Comparison of ENCODE assay signal across 11 cellular contexts in the genomic region with DNA sequence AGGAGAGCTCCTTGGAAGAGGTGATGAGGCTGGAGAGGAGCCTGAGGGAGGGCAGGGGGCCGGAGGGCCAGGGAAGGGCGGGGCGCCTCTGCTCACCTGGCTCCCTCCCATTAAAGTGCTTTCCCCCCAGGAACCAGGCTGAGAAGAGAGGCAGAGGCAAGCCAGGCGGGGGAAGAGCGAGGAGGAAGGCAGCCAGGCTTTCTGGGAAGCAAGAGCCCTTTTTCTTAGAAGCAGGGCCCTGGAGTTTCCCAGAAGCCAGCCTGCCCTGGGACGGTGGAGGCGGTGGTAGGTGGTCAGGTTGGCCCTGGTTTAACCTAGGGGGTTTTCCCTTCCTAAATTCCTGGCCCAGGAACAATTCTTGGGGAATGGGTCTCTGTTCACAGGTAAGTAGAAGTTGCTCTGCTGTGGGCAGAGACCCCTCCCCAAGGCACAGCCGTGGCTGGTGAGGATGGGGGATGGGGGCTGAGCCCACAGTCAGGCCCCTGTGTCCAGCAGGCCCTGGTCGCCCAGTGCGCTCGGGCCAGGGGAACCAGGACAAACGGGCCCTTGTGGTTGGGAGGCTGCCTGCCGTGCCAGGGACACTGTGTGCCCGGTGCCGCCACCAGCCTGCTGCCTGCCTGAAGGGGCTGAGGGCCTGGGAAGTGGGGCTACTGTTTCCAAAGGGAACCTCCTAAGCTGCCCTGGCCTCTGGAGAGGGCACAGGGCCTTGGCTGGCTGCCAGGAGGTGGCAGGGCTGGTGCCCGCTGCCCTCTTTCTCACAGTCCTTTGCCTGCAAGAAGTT. TPM values are rescaled to one million over a fixed set of nuclear protein-coding genes. Genes with fewer than 3 reads are reported as not detected.
A peak's percentile ranks its signal among the peaks of the same experiment; 100 is the strongest.
DNase-seq lines count a peak whose midpoint lies in the region; ATAC-seq and TF ChIP-seq lines count a peak whose summit lies in the region.
"Had no signal": no experiment of that assay in that cellular context is flagged by ENCODE, and none has a peak within 500 bp of the region (broad histone marks: within the 10 kb centered on the region; RNA-seq: fewer than 3 reads in every experiment).

No MANE protein-coding gene starts in this region.

- WGBS in suprapubic skin: 62% methylated on average over 8 of the region's 16 CpGs

- TF ChIP-seq POLR2A in suprapubic skin (IDR thresholded peaks at IDR 0.05): no peak

- H3K9me3 ChIP-seq in suprapubic skin: no peaks in the 10 kb centered on the region

- no peaks in the 10 kb centered on the region for H3K36me3 Mint-ChIP-seq in activated CD8-positive, alpha-beta memory T cell treated with anti-CD3 and anti-CD28 coated beads, Interleukin-2, amount 10 ng/mL, durations not matched to agents 7 days and 5 days

- no peak for TF ChIP-seq EP300 in suprapubic skin (IDR thresholded peaks at IDR 0.05)

- H3K4me1 ChIP-seq in suprapubic skin: peaks cover 98% of the 10 kb centered on the region

- TF ChIP-seq CTCF in suprapubic skin (IDR thresholded peaks at IDR 0.05): no peak

- H3K9me3 Mint-ChIP-seq in activated CD8-positive, alpha-beta memory T cell treated with anti-CD3 and anti-CD28 coated beads, Interleukin-2, amount 10 ng/mL, durations not matched to agents 7 days and 5 days (ENCODE audit: low read depth): no peaks in the 10 kb centered on the region

- DNase-seq in activated CD8-positive, alpha-beta memory T cell treated with anti-CD3 and anti-CD28 coated beads, Interleukin-2, amount 10 ng/mL, durations not matched to agents 7 days and 5 days: peak; percentile 70
- DNase-seq in activated CD8-positive, alpha-beta memory T cell treated with anti-CD3 and anti-CD28 coated beads for 24 hours: no peak
- peak in 56 of 58 donors; percentile 41 to 97 (median 87) for DNase-seq in anterior cingulate cortex (lab: John Stamatoyannopoulos, UW)
- DNase-seq in medulla oblongata (ENCODE audit: extremely low spot score): peak; percentile 92
- DNase-seq in suprapubic skin (ENCODE audit: low spot score in 2 of 2): peak; percentile 74 to 84
- DNase-seq in NOMO-1 treated with DMSO at 0.1 percent for 48 hours (lab: John Stamatoyannopoulos, UW; ENCODE audit: unreplicated experiment): no peak
- DNase-seq: ACHN; GM23248; stimulated activated CD4-positive, alpha-beta T cell treated with anti-CD3 and anti-CD28 coated beads, Interleukin-4, amount 100 ng/mL, for 1 hour had no signal

- peak overlapping the region; percentile 95 for H3K27ac ChIP-seq in suprapubic skin
- H3K27ac ChIP-seq: GM23248 had no signal

- peak overlapping the region; percentile 99 for H3K27ac Mint-ChIP-seq in activated CD8-positive, alpha-beta memory T cell treated with anti-CD3 and anti-CD28 coated beads, Interleukin-2, amount 10 ng/mL, durations not matched to agents 7 days and 5 days

- CTCF ChIA-PET in activated CD8-positive, alpha-beta memory T cell treated with anti-CD3 and anti-CD28 coated beads, Interleukin-2, amount 10 ng/mL, durations not matched to agents 7 days and 5 days (lab: Charles Lee): interaction anchor here (1.0 to 13.2 kb wide), 2 partner anchors 9 to 107 kb away, joined by 3 to 276 read pairs; a partner anchor contains a TSS

- no peak for ATAC-seq in activated CD8-positive, alpha-beta memory T cell treated with anti-CD3 and anti-CD28 coated beads, Interleukin-2, amount 10 ng/mL, durations not matched to agents 7 days and 5 days
- ATAC-seq in HG02763 (IDR thresholded peaks at IDR 0.05; ENCODE audit: unreplicated experiment): no peak
- no peak for ATAC-seq in esophagus mucosa

- H3K27me3 ChIP-seq in suprapubic skin: no peaks in the 10 kb centered on the region

- H3K4me1 Mint-ChIP-seq in activated CD8-positive, alpha-beta memory T cell treated with anti-CD3 and anti-CD28 coated beads, Interleukin-2, amount 10 ng/mL, durations not matched to agents 7 days and 5 days: peaks cover 90% of the 10 kb centered on the region

- H3K4me3 ChIP-seq in suprapubic skin: no peak overlapping the region
- H3K4me3 ChIP-seq: GM23248 had no signal

- H3K36me3 ChIP-seq in suprapubic skin: no peaks in the 10 kb centered on the region

- H3K27me3 Mint-ChIP-seq in activated CD8-positive, alpha-beta memory T cell treated with anti-CD3 and anti-CD28 coated beads, Interleukin-2, amount 10 ng/mL, durations not matched to agents 7 days and 5 days: no peaks in the 10 kb centered on the region

- no peak overlapping the region for H3K4me3 Mint-ChIP-seq in activated CD8-positive, alpha-beta memory T cell treated with anti-CD3 and anti-CD28 coated beads, Interleukin-2, amount 10 ng/mL, durations not matched to agents 7 days and 5 days

RNA-seq across cellular contexts. Expression of a gene that starts 16.6 kb away (rescaled TPM):
- 100 to 1,000 TPM; 103 to 114 TPM for total RNA-seq in activated CD8-positive, alpha-beta memory T cell treated with anti-CD3 and anti-CD28 coated beads, Interleukin-2, amount 10 ng/mL, durations not matched to agents 7 days and 5 days
- total RNA-seq in suprapubic skin (100 to 1,000 TPM; 173 to 244 (median 212) TPM), esophagus mucosa (35.0 TPM)

RNA-seq across cellular contexts. Expression of a gene that starts 26.1 kb away (rescaled TPM):
- 1 to 10 TPM; 3.9 to 5.7 TPM for total RNA-seq in activated CD8-positive, alpha-beta memory T cell treated with anti-CD3 and anti-CD28 coated beads, Interleukin-2, amount 10 ng/mL, durations not matched to agents 7 days and 5 days
- total RNA-seq in suprapubic skin (10 to 100 TPM in 1 of 4 donors, 1 to 10 TPM in 3; 2.6 to 14.6 (median 5.8) TPM), esophagus mucosa (2.0 TPM)

Comparison
In these comparisons a context has a peak if more than half of its experiments do, and no peak if none do; other contexts are left out.
1. DNase-seq: peak in activated CD8-positive, alpha-beta memory T cell treated with anti-CD3 and anti-CD28 coated beads, Interleukin-2, amount 10 ng/mL, durations not matched to agents 7 days and 5 days (single experiment), anterior cingulate cortex (56 of 58), medulla oblongata (single experiment) and suprapubic skin (2 of 2); none in activated CD8-positive, alpha-beta memory T cell treated with anti-CD3 and anti-CD28 coated beads for 24 hours (single experiment) and NOMO-1 treated with DMSO at 0.1 percent for 48 hours (single experiment).